ENCODE assay signal across 7 cellular contexts in the genomic region with DNA sequence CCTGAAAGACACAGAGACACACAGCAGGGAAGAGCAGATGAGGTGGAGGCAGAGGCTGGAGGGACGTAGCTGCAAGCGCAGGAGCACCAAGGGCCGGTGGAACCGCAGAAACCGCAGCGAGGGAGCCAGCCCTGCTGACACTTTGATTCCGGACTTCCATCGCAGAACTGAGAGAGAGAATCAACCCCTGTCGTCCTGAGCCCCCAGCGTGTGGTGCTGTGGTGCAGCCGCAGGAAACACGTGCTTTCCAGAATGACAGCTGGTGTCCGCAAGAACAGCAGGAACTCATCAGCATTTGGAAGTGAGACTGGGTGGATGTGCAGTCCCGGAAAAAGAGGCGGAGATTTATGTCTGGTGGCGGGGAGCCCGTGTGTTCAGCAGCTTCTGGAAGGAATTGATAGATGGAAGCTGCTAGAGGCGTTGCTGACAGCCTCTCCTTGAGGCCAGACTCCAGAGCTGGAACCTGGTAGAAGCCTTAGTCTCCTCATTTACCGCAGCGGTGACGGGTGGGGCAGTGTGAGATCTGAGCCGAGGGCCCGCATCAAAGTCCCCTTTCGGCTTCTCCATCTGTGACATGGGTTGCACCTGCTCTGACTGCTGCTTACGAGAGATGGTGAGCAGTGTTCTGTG. TPM values are rescaled to one million over a fixed set of nuclear protein-coding genes. Genes with fewer than 3 reads are reported as not detected.
DNase-seq lines count a peak whose midpoint lies in the region; ATAC-seq and TF ChIP-seq lines count a peak whose summit lies in the region.

No MANE protein-coding gene starts in this region.

- H3K27ac Mint-ChIP-seq in stimulated activated naive CD8-positive, alpha-beta T cell treated with anti-CD3 and anti-CD28 coated beads, Interleukin-15, amount 100 ng/mL, for 72 hours: peak overlapping the region in 1 of 2 donors; percentile 75

- intact Hi-C loops in mucosa of descending colon (cut with DNase I, micrococcal nuclease): no loop called here

- DNase-seq in NOMO-1 (lab: John Stamatoyannopoulos, UW; ENCODE audit: unreplicated experiment in 2 of 2) (peak; percentile 82 to 93), activated T-cell treated with anti-CD3 and anti-CD28 coated beads for 1 hour (ENCODE audit: low read depth) (peak; percentile 27), epidermal melanocyte (ENCODE audit: insufficient read length, low spot score) (peak; percentile 81), mucosa of descending colon (peak; percentile 71 to 77 (median 77))
- DNase-seq in stimulated activated naive CD8-positive, alpha-beta T cell treated with anti-CD3 and anti-CD28 coated beads, Interleukin-15, amount 100 ng/mL, for 72 hours: peak; percentile 43 to 72

- ATAC-seq in GM18511 (IDR thresholded peaks at IDR 0.05; ENCODE audit: unreplicated experiment) (peak; percentile 78), HG03342 (IDR thresholded peaks at IDR 0.05; ENCODE audit: unreplicated experiment) (peak; percentile 66), mucosa of descending colon (peak; percentile 87)
- ATAC-seq in stimulated activated naive CD8-positive, alpha-beta T cell treated with anti-CD3 and anti-CD28 coated beads, Interleukin-15, amount 100 ng/mL, for 72 hours: peak; percentile 90

- H3K9me3 Mint-ChIP-seq in stimulated activated naive CD8-positive, alpha-beta T cell treated with anti-CD3 and anti-CD28 coated beads, Interleukin-15, amount 100 ng/mL, for 72 hours: peaks cover 8 to 12% of the 10 kb centered on the region in 2 donors

- H3K9me3 ChIP-seq in mucosa of descending colon: peaks cover 13% of the 10 kb centered on the region

- peak overlapping the region; percentile 69 to 81 for H3K4me3 Mint-ChIP-seq in stimulated activated naive CD8-positive, alpha-beta T cell treated with anti-CD3 and anti-CD28 coated beads, Interleukin-15, amount 100 ng/mL, for 72 hours

- peaks cover 21% of the 10 kb centered on the region for H3K4me1 Mint-ChIP-seq in stimulated activated naive CD8-positive, alpha-beta T cell treated with anti-CD3 and anti-CD28 coated beads, Interleukin-15, amount 100 ng/mL, for 72 hours

- H3K4me1 ChIP-seq in mucosa of descending colon (ENCODE audit: low read depth): peaks cover 12% of the 10 kb centered on the region

- H3K36me3 ChIP-seq in mucosa of descending colon (ENCODE audit: low read depth): no peaks in the 10 kb centered on the region

- no peak overlapping the region for H3K4me3 ChIP-seq in mucosa of descending colon

- TF ChIP-seq CTCF in mucosa of descending colon (IDR thresholded peaks at IDR 0.05): no peak

- H3K27me3 Mint-ChIP-seq in stimulated activated naive CD8-positive, alpha-beta T cell treated with anti-CD3 and anti-CD28 coated beads, Interleukin-15, amount 100 ng/mL, for 72 hours: peaks cover 51% of the 10 kb centered on the region

RNA-seq across cellular contexts. Expression of gene KLC1, which starts 21.9 kb away (rescaled TPM):
- total RNA-seq in mucosa of descending colon: 100 to 1,000 TPM in 2 of 3 donors, 10 to 100 TPM in 1; 99.3 to 188 (median 104) TPM

RNA-seq across cellular contexts. Expression of gene COA8, which starts 44.4 kb away (rescaled TPM):
- 10 to 100 TPM; 29.3 to 47.3 (median 36.5) TPM for total RNA-seq in mucosa of descending colon

RNA-seq across cellular contexts. Expression of gene BAG5, which starts 44.7 kb away (rescaled TPM):
- 10 to 100 TPM; 26.1 to 29.9 (median 28.0) TPM for total RNA-seq in mucosa of descending colon

Comparison
In these comparisons a context has a peak if more than half of its experiments do, and no peak if none do; other contexts are left out.
1. DNase-seq: peak in every context shown above with its lines; median percentile 88 in NOMO-1; 81 in epidermal melanocyte; 77 in mucosa of descending colon; 58 in stimulated activated naive CD8-positive, alpha-beta T cell treated with anti-CD3 and anti-CD28 coated beads, Interleukin-15, amount 100 ng/mL, for 72 hours; 27 in activated T-cell treated with anti-CD3 and anti-CD28 coated beads for 1 hour.